ENCODE assay signal across 1 cellular context in the genomic region with DNA sequence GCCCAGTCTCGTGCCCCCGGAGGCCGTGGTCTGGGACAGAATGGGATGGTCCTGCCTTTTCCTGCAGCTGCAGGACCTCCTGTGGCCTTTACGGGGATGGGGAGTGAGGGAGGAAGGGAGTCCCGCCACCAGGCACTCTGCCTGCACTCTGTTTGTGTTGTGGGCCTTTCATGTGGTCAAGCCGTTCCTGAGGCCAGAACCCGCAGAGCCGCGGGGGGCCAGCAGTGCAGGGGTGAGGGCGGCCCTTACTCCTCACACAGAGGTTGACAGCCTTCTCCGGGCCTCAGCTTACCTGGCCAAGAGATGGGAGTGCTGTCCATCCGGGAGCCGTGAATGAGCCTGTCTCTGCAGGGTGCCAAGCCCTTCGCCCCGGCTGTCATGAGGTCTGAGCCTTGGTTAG.
TF ChIP-seq lines count a peak whose summit lies in the region.

No MANE protein-coding gene starts in this region.

TF ChIP-seq in SK-N-SH, 30 proteins besides CTCF, POLR2A, EP300 and RAD21 (continued from another document):
- TF ChIP-seq, protein P1, sequence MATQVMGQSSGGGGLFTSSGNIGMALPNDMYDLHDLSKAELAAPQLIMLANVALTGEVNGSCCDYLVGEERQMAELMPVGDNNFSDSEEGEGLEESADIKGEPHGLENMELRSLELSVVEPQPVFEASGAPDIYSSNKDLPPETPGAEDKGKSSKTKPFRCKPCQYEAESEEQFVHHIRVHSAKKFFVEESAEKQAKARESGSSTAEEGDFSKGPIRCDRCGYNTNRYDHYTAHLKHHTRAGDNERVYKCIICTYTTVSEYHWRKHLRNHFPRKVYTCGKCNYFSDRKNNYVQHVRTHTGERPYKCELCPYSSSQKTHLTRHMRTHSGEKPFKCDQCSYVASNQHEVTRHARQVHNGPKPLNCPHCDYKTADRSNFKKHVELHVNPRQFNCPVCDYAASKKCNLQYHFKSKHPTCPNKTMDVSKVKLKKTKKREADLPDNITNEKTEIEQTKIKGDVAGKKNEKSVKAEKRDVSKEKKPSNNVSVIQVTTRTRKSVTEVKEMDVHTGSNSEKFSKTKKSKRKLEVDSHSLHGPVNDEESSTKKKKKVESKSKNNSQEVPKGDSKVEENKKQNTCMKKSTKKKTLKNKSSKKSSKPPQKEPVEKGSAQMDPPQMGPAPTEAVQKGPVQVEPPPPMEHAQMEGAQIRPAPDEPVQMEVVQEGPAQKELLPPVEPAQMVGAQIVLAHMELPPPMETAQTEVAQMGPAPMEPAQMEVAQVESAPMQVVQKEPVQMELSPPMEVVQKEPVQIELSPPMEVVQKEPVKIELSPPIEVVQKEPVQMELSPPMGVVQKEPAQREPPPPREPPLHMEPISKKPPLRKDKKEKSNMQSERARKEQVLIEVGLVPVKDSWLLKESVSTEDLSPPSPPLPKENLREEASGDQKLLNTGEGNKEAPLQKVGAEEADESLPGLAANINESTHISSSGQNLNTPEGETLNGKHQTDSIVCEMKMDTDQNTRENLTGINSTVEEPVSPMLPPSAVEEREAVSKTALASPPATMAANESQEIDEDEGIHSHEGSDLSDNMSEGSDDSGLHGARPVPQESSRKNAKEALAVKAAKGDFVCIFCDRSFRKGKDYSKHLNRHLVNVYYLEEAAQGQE (IDR thresholded peaks at IDR 0.05; ENCODE audit: low read depth, low read length) = no peak
- TF ChIP-seq POLR2AphosphoS5 (IDR thresholded peaks at IDR 0.05; ENCODE audit: low read depth, low read length) (no peak), RCOR1 (IDR thresholded peaks at IDR 0.05; ENCODE audit: low read length) (no peak)
